Comparison of ENCODE assay signal across 20 cellular contexts in genomic region chr5:67050125-67050524, GRCh38.
DNase-seq lines count a peak whose midpoint lies in the region; ATAC-seq and TF ChIP-seq lines count a peak whose summit lies in the region.
"Had no signal": no experiment of that assay in that cellular context is flagged by ENCODE, and none has a peak within 500 bp of the region (broad histone marks: within the 10 kb centered on the region; RNA-seq: fewer than 3 reads in every experiment).

No MANE protein-coding gene starts in this region.

- no peak for TF ChIP-seq POLR2A in heart left ventricle (IDR thresholded peaks at IDR 0.05)

- 87 to 90% (median 89%) methylated on average over 4 of the region's 4 CpGs for WGBS in heart left ventricle, 4 donors

- DNase-seq in heart left ventricle (no peak), Right ventricle myocardium inferior (ENCODE audit: missing footprints) (no peak), NCI-H2196 (lab: John Stamatoyannopoulos, UW; ENCODE audit: unreplicated experiment) (peak; percentile 33), type B pancreatic cell (ENCODE audit: extremely low spot score, unreplicated experiment) (no peak)
- no peak for DNase-seq in CD4-positive, alpha-beta memory T cell
- no peak for DNase-seq in activated CD4-positive, CD25-positive, alpha-beta regulatory T cell (lab: John Stamatoyannopoulos, UW)
- DNase-seq: activated CD4-positive, alpha-beta T cell treated with anti-CD3 and anti-CD28 coated beads, Interleukin-2, amount 50 U/mL, for 4 hours; activated T-cell treated with anti-CD3 and anti-CD28 coated beads, Interleukin-2, amount 50 U/mL, for 24 hours; CD4-positive, alpha-beta T cell; effector CD8-positive, alpha-beta T cell; GOT3; KG1; NCI-H1105 treated with DMSO at 0.1 percent for 48 hours; NCI-H524; stimulated activated CD4-positive, alpha-beta T cell treated with anti-CD3 and anti-CD28 coated beads, Interleukin-15, amount 100 ng/mL, for 24 hours; stimulated activated naive CD8-positive, alpha-beta T cell treated with anti-CD3 and anti-CD28 coated beads, Interleukin-15, amount 100 ng/mL, for 72 hours; uterus had no signal

- peaks cover 0 to 12% (median 2%) of the 10 kb centered on the region in 9 donors for H3K36me3 ChIP-seq in heart left ventricle
- no peaks in the 10 kb centered on the region for H3K36me3 ChIP-seq in CD4-positive, alpha-beta memory T cell (ENCODE audit: insufficient read depth, low read length)
- H3K36me3 ChIP-seq: uterus had no signal

- peak overlapping the region; percentile 29 for H3K27ac Mint-ChIP-seq in type B pancreatic cell
- H3K27ac Mint-ChIP-seq in CD4-positive, alpha-beta memory T cell, result peak overlapping the region in 3 of 7 donors; percentile 2 to 35 (median 25)
- H3K27ac Mint-ChIP-seq: activated T-cell treated with anti-CD3 and anti-CD28 coated beads, Interleukin-2, amount 50 U/mL, for 24 hours; CD4-positive, alpha-beta T cell had no signal

- peaks cover 18% of the 10 kb centered on the region for H3K4me1 Mint-ChIP-seq in type B pancreatic cell (ENCODE audit: unreplicated experiment)
- H3K4me1 Mint-ChIP-seq in CD4-positive, alpha-beta memory T cell, result peaks cover 6 to 17% (median 13%) of the 10 kb centered on the region in 4 donors

- TF ChIP-seq CTCF in heart left ventricle (IDR thresholded peaks at IDR 0.05), result no peak
- no peak for TF ChIP-seq CTCF in type B pancreatic cell (conservative IDR thresholded peaks at IDR 0.05)

- peak overlapping the region in 10 of 12 donors; percentile 12 to 65 (median 53) for H3K27ac ChIP-seq in heart left ventricle
- H3K27ac ChIP-seq in CD4-positive, alpha-beta memory T cell (ENCODE audit: low read depth, low read length), result no peak overlapping the region
- H3K27ac ChIP-seq: uterus had no signal

- H3K9me3 ChIP-seq in heart left ventricle, result no peaks in the 10 kb centered on the region
- H3K9me3 ChIP-seq in CD4-positive, alpha-beta memory T cell (ENCODE audit: control insufficient read depth in 1 of 2, low read length in 2 of 2), result no peaks in the 10 kb centered on the region
- H3K9me3 ChIP-seq: uterus had no signal

- intact Hi-C loops in heart left ventricle (cut with DNase I) (loop anchor here in 2 of 10 donors (5.0 kb wide), 1 partner anchor 38 kb away; no protein-coding TSS in a partner anchor), Right ventricle myocardium inferior (cut with DNase I) (no loop called here)
- intact Hi-C loops in CD4-positive, alpha-beta memory T cell (cut with micrococcal nuclease), result loop anchor here (5.0 kb wide), 1 partner anchor 63 kb away; no protein-coding TSS in a partner anchor

- peak in 2 of 4 donors; percentile 6 to 22 for ATAC-seq in heart left ventricle
- ATAC-seq in Right ventricle myocardium inferior, result no peak
- ATAC-seq in esophagus mucosa, result peak; percentile 86
- ATAC-seq in HG02610 (IDR thresholded peaks at IDR 0.05; ENCODE audit: unreplicated experiment), result no peak
- ATAC-seq: stimulated activated naive CD8-positive, alpha-beta T cell treated with anti-CD3 and anti-CD28 coated beads, Interleukin-15, amount 100 ng/mL, for 72 hours had no signal

- no peaks in the 10 kb centered on the region for H3K27me3 Mint-ChIP-seq in type B pancreatic cell
- H3K27me3 Mint-ChIP-seq in CD4-positive, alpha-beta memory T cell, result no peaks in the 10 kb centered on the region
- H3K27me3 Mint-ChIP-seq: activated T-cell treated with anti-CD3 and anti-CD28 coated beads, Interleukin-2, amount 50 U/mL, for 24 hours; CD4-positive, alpha-beta T cell; stimulated activated naive CD8-positive, alpha-beta T cell treated with anti-CD3 and anti-CD28 coated beads, Interleukin-15, amount 100 ng/mL, for 72 hours had no signal

- H3K4me3 ChIP-seq in heart left ventricle, result no peak overlapping the region
- no peak overlapping the region for H3K4me3 ChIP-seq in CD4-positive, alpha-beta memory T cell (ENCODE audit: low read length in 2 of 2)
- H3K4me3 ChIP-seq: uterus had no signal

- peaks cover 8% of the 10 kb centered on the region for H3K36me3 Mint-ChIP-seq in type B pancreatic cell
- peaks cover 7 to 9% of the 10 kb centered on the region in 2 donors for H3K36me3 Mint-ChIP-seq in CD4-positive, alpha-beta memory T cell

- no peaks in the 10 kb centered on the region for H3K27me3 ChIP-seq in heart left ventricle
- H3K27me3 ChIP-seq in CD4-positive, alpha-beta memory T cell (ENCODE audit: insufficient read depth, low read length), result no peaks in the 10 kb centered on the region
- H3K27me3 ChIP-seq: uterus had no signal

- no peak overlapping the region for H3K4me3 Mint-ChIP-seq in type B pancreatic cell
- H3K4me3 Mint-ChIP-seq in CD4-positive, alpha-beta memory T cell, result no peak overlapping the region
- H3K4me3 Mint-ChIP-seq: activated T-cell treated with anti-CD3 and anti-CD28 coated beads, Interleukin-2, amount 50 U/mL, for 24 hours; CD4-positive, alpha-beta T cell; neural crest cell; stimulated activated naive CD8-positive, alpha-beta T cell treated with anti-CD3 and anti-CD28 coated beads, Interleukin-15, amount 100 ng/mL, for 72 hours had no signal

- CTCF ChIA-PET in CD4-positive, alpha-beta memory T cell (lab: Charles Lee; ENCODE audit: partially characterized antibody), result interaction anchor here (0.8 to 1.3 kb wide), 4 partner anchors 11 to 61 kb away, joined by 3 read pairs; no protein-coding TSS in a partner anchor

- POLR2A ChIA-PET in CD4-positive, alpha-beta memory T cell (lab: Charles Lee; ENCODE audit: partially characterized antibody), result no interaction called here

- no peaks in the 10 kb centered on the region for H3K9me3 Mint-ChIP-seq in type B pancreatic cell
- H3K9me3 Mint-ChIP-seq in CD4-positive, alpha-beta memory T cell, result no peaks in the 10 kb centered on the region
- H3K9me3 Mint-ChIP-seq: activated T-cell treated with anti-CD3 and anti-CD28 coated beads, Interleukin-2, amount 50 U/mL, for 24 hours; CD4-positive, alpha-beta T cell; neural crest cell; stimulated activated naive CD8-positive, alpha-beta T cell treated with anti-CD3 and anti-CD28 coated beads, Interleukin-15, amount 100 ng/mL, for 72 hours had no signal

- H3K4me1 ChIP-seq in heart left ventricle, result peaks cover 9 to 67% (median 38%) of the 10 kb centered on the region in 12 donors
- H3K4me1 ChIP-seq in CD4-positive, alpha-beta memory T cell (ENCODE audit: insufficient read depth, low read length), result no peaks in the 10 kb centered on the region
- H3K4me1 ChIP-seq: uterus had no signal
